16 cellular contexts compared by ENCODE assay signal in genomic region chr14:52412426-52412825, GRCh38.
DNase-seq lines count a peak whose midpoint lies in the region; ATAC-seq and TF ChIP-seq lines count a peak whose summit lies in the region.
"Had no signal": no experiment of that assay in that cellular context is flagged by ENCODE, and none has a peak within 500 bp of the region (broad histone marks: within the 10 kb centered on the region; RNA-seq: fewer than 3 reads in every experiment).

No MANE protein-coding gene starts in this region.

- ATAC-seq in DND-41 (ENCODE audit: insufficient read depth, low read depth), result no peak
- ATAC-seq in GM18867 (IDR thresholded peaks at IDR 0.05; ENCODE audit: unreplicated experiment), result peak; percentile 62
- ATAC-seq in activated T-helper 17 cell treated with anti-CD3 and anti-CD28 coated beads, Interleukin-2, amount 50 U/mL, for 72 hours (replicated peaks), result no peak
- ATAC-seq in HG02970 (IDR thresholded peaks at IDR 0.05; ENCODE audit: low FRiP score, unreplicated experiment), result no peak

- no peak overlapping the region for H3K9ac ChIP-seq in DND-41 (ENCODE audit: low read depth, low read length)
- H3K9ac ChIP-seq in endodermal cell (ENCODE audit: extremely low read depth, low read length, poor library complexity, severe bottlenecking), result no peak overlapping the region
- H3K9ac ChIP-seq: GM23248 had no signal

- no peaks in the 10 kb centered on the region for H3K27me3 Mint-ChIP-seq in activated T-helper 17 cell treated with anti-CD3 and anti-CD28 coated beads, Interleukin-2, amount 50 U/mL, for 72 hours
- peaks cover 2% of the 10 kb centered on the region for H3K27me3 Mint-ChIP-seq in HFFc6 (ENCODE audit: insufficient read depth)
- H3K27me3 Mint-ChIP-seq in endodermal cell (ENCODE audit: insufficient read depth), result no peaks in the 10 kb centered on the region
- H3K27me3 Mint-ChIP-seq: CD4-positive, alpha-beta T cell had no signal

- H3K9me3 Mint-ChIP-seq in activated T-helper 17 cell treated with anti-CD3 and anti-CD28 coated beads, Interleukin-2, amount 50 U/mL, for 72 hours, result no peaks in the 10 kb centered on the region
- H3K9me3 Mint-ChIP-seq in HFFc6 (no peaks in the 10 kb centered on the region), endodermal cell (no peaks in the 10 kb centered on the region)
- H3K9me3 Mint-ChIP-seq: CD4-positive, alpha-beta T cell had no signal

- H3K79me2 ChIP-seq in DND-41 (ENCODE audit: insufficient read depth, low read length), result no peaks in the 10 kb centered on the region

- 100% methylated on average over 1 of the region's 1 CpG for WGBS in endodermal cell (ENCODE audit: insufficient coverage in 1 of 2, insufficient read length in 1 of 2), 2 experiments

- H2AFZ ChIP-seq in DND-41 (ENCODE audit: low read depth, low read length), result peak overlapping the region; percentile 25; the same call in 1 of the 2 replicates
- H2AFZ ChIP-seq: GM23248 had no signal

- no peaks in the 10 kb centered on the region for H3K27me3 ChIP-seq in DND-41 (ENCODE audit: insufficient read depth, low read length, poor library complexity)
- H3K27me3 ChIP-seq in endodermal cell (ENCODE audit: control insufficient read depth, insufficient read depth, low read length, poor library complexity, severe bottlenecking), result no peaks in the 10 kb centered on the region
- H3K27me3 ChIP-seq: BE2C had no signal

- H3K4me1 Mint-ChIP-seq in activated T-helper 17 cell treated with anti-CD3 and anti-CD28 coated beads, Interleukin-2, amount 50 U/mL, for 72 hours, result peaks cover 10% of the 10 kb centered on the region
- H3K4me1 Mint-ChIP-seq in HFFc6 (ENCODE audit: low read depth) (peaks cover 9% of the 10 kb centered on the region), endodermal cell (no peaks in the 10 kb centered on the region)

- no peak overlapping the region for H3K4me3 ChIP-seq in DND-41 (ENCODE audit: low read depth in 1 of 2, low read length in 2 of 2)
- H3K4me3 ChIP-seq in endodermal cell (ENCODE audit: low read length), result no peak overlapping the region
- H3K4me3 ChIP-seq: GM23248, SK-N-MC had no signal

- H3K36me3 ChIP-seq in DND-41 (ENCODE audit: insufficient read depth, low read length) (no peaks in the 10 kb centered on the region), endodermal cell (ENCODE audit: control insufficient read depth, insufficient read depth, low read length) (no peaks in the 10 kb centered on the region)
- H3K36me3 ChIP-seq: BE2C had no signal

- peak overlapping the region; percentile 88 for H3K27ac Mint-ChIP-seq in activated T-helper 17 cell treated with anti-CD3 and anti-CD28 coated beads, Interleukin-2, amount 50 U/mL, for 72 hours
- H3K27ac Mint-ChIP-seq in HFFc6 (no peak overlapping the region), endodermal cell (no peak overlapping the region)
- H3K27ac Mint-ChIP-seq: CD4-positive, alpha-beta T cell had no signal

- no peak overlapping the region for H3K27ac ChIP-seq in DND-41 (ENCODE audit: low read length)
- no peak overlapping the region for H3K27ac ChIP-seq in endodermal cell (ENCODE audit: low read depth, low read length)
- H3K27ac ChIP-seq: GM23248, SK-N-MC had no signal

- H3K4me3 Mint-ChIP-seq in activated T-helper 17 cell treated with anti-CD3 and anti-CD28 coated beads, Interleukin-2, amount 50 U/mL, for 72 hours, result no peak overlapping the region
- H3K4me3 Mint-ChIP-seq in HFFc6, result no peak overlapping the region
- no peak overlapping the region for H3K4me3 Mint-ChIP-seq in endodermal cell
- H3K4me3 Mint-ChIP-seq: CD4-positive, alpha-beta T cell had no signal

- H3K9me3 ChIP-seq in DND-41 (ENCODE audit: insufficient read depth, low read length, severe bottlenecking) (no peaks in the 10 kb centered on the region), endodermal cell (ENCODE audit: control insufficient read depth, low read length) (no peaks in the 10 kb centered on the region)
- H3K9me3 ChIP-seq: BE2C had no signal

- H3K36me3 Mint-ChIP-seq in activated T-helper 17 cell treated with anti-CD3 and anti-CD28 coated beads, Interleukin-2, amount 50 U/mL, for 72 hours (ENCODE audit: low read depth), result no peaks in the 10 kb centered on the region
- no peaks in the 10 kb centered on the region for H3K36me3 Mint-ChIP-seq in HFFc6 (ENCODE audit: low read depth)
- no peaks in the 10 kb centered on the region for H3K36me3 Mint-ChIP-seq in endodermal cell (ENCODE audit: low read depth)

- no peak overlapping the region for H3K4me2 ChIP-seq in DND-41 (ENCODE audit: insufficient read depth, low read length)

- no peaks in the 10 kb centered on the region for H4K20me1 ChIP-seq in DND-41 (ENCODE audit: insufficient read depth, low read length)

- TF ChIP-seq CTCF in DND-41 (IDR thresholded peaks at IDR 0.05; ENCODE audit: borderline replicate concordance, extremely low read depth, low read length, poor library complexity, severe bottlenecking) (no peak), HFFc6 (IDR thresholded peaks at IDR 0.05) (no peak), endodermal cell (conservative IDR thresholded peaks at IDR 0.05) (no peak)

- H3K4me1 ChIP-seq in DND-41 (ENCODE audit: insufficient read depth, low read length), result no peaks in the 10 kb centered on the region
- no peaks in the 10 kb centered on the region for H3K4me1 ChIP-seq in endodermal cell (ENCODE audit: control insufficient read depth, insufficient read depth, low read length)
- H3K4me1 ChIP-seq: BE2C had no signal

- no peak for DNase-seq in DND-41
- peak; percentile 57 for DNase-seq in fibroblast of peridontal ligament (ENCODE audit: extremely low read depth)
- DNase-seq in HFFc6, result no peak
- DNase-seq in endodermal cell, result no peak
- DNase-seq: BE2C; CD4-positive, alpha-beta T cell; GM23248; HCEC 1CT; NCI-H1436; NCI-H2029; NCI-H510A; NCI-H774 had no signal
